Comparison of ENCODE assay signal across 8 cellular contexts in genomic region chr16:56401482-56401881, GRCh38. TPM values are rescaled to one million over a fixed set of nuclear protein-coding genes. Genes with fewer than 3 reads are reported as not detected.
A peak's percentile ranks its signal among the peaks of the same experiment; 100 is the strongest.
DNase-seq lines count a peak whose midpoint lies in the region; ATAC-seq and TF ChIP-seq lines count a peak whose summit lies in the region.

No MANE protein-coding gene starts in this region.

- H3K36me3 Mint-ChIP-seq in chondrocyte (ENCODE audit: low read depth): peaks cover 34% of the 10 kb centered on the region
- peaks cover 75% of the 10 kb centered on the region for H3K36me3 Mint-ChIP-seq in CD4-positive, alpha-beta T cell (ENCODE audit: low read depth)

- TF ChIP-seq CTCF in chondrocyte (IDR thresholded peaks at IDR 0.05) (peak; percentile 44), retinal pigment epithelial cell (conservative IDR thresholded peaks at IDR 0.05; ENCODE audit: low read depth, low read length) (peak; percentile 30)
- TF ChIP-seq CTCF in CD4-positive, alpha-beta T cell (IDR thresholded peaks at IDR 0.05): no peak

- no peak overlapping the region for H3K27ac ChIP-seq in CD4-positive, alpha-beta T cell (ENCODE audit: low read depth, low read length)

- CTCF ChIA-PET in CD4-positive, alpha-beta T cell (lab: Charles Lee): no interaction called here

- ATAC-seq in GM18861 (IDR thresholded peaks at IDR 0.05; ENCODE audit: unreplicated experiment): no peak
- no peak for ATAC-seq in CD4-positive, alpha-beta T cell (ENCODE audit: poor library complexity)

- no peaks in the 10 kb centered on the region for H3K27me3 ChIP-seq in CD4-positive, alpha-beta T cell (ENCODE audit: control insufficient read depth, insufficient read depth, low read length)

- POLR2A ChIA-PET in CD4-positive, alpha-beta T cell (lab: Charles Lee): no interaction called here

- peaks cover 5% of the 10 kb centered on the region for H3K4me1 Mint-ChIP-seq in chondrocyte (ENCODE audit: low read depth)
- no peaks in the 10 kb centered on the region for H3K4me1 Mint-ChIP-seq in CD4-positive, alpha-beta T cell (ENCODE audit: low read depth)

- H3K27ac Mint-ChIP-seq in chondrocyte (ENCODE audit: unreplicated experiment): no peak overlapping the region
- H3K27ac Mint-ChIP-seq in CD4-positive, alpha-beta T cell: no peak overlapping the region

- H3K4me3 Mint-ChIP-seq in chondrocyte (ENCODE audit: unreplicated experiment): no peak overlapping the region
- H3K4me3 Mint-ChIP-seq in CD4-positive, alpha-beta T cell: no peak overlapping the region

- no peak overlapping the region for H3K4me3 ChIP-seq in retinal pigment epithelial cell (ENCODE audit: low read length)

- intact Hi-C loops in CD4-positive, alpha-beta T cell (cut with DNase I, micrococcal nuclease): no loop called here

- H3K9me3 Mint-ChIP-seq in chondrocyte (ENCODE audit: low read depth): no peaks in the 10 kb centered on the region
- no peaks in the 10 kb centered on the region for H3K9me3 Mint-ChIP-seq in CD4-positive, alpha-beta T cell

- no peaks in the 10 kb centered on the region for H3K9me3 ChIP-seq in CD4-positive, alpha-beta T cell (ENCODE audit: control insufficient read depth, low read length)

- H3K27me3 Mint-ChIP-seq in chondrocyte (ENCODE audit: low read depth): no peaks in the 10 kb centered on the region
- no peaks in the 10 kb centered on the region for H3K27me3 Mint-ChIP-seq in CD4-positive, alpha-beta T cell

- DNase-seq in NCI-H2227 (lab: John Stamatoyannopoulos, UW; ENCODE audit: unreplicated experiment) (peak; percentile 1), NCI-H2227 treated with DMSO at 0.1 percent for 48 hours (lab: John Stamatoyannopoulos, UW) (no peak), NCI-H146 (lab: John Stamatoyannopoulos, UW) (peak; percentile 71), chondrocyte (ENCODE audit: low spot score) (no peak), retinal pigment epithelial cell (ENCODE audit: low read depth) (no peak), activated T-cell treated with anti-CD3 and anti-CD28 coated beads for 4 hours (no peak)
- DNase-seq in CD4-positive, alpha-beta T cell: no peak

RNA-seq across cellular contexts. Expression of gene AMFR, which starts 23.9 kb away (rescaled TPM):
- 95.4 to 104 TPM (median 99.0 TPM) in 3 replicates for total RNA-seq in chondrocyte
- 10 to 100 TPM; 79.2 to 83.8 TPM for total RNA-seq in CD4-positive, alpha-beta T cell

RNA-seq across cellular contexts. Expression of gene NUDT21, which starts 49.6 kb away (rescaled TPM):
- 69.0 to 80.5 TPM (median 72.7 TPM) in 3 replicates for total RNA-seq in chondrocyte
- total RNA-seq in CD4-positive, alpha-beta T cell: 10 to 100 TPM; 89.6 to 96.6 TPM

RNA-seq across cellular contexts. Expression of gene OGFOD1, which starts 49.9 kb away (rescaled TPM):
- 62.6 to 68.6 TPM (median 62.9 TPM) in 3 replicates for total RNA-seq in chondrocyte
- 10 to 100 TPM; 14.6 to 14.8 TPM for total RNA-seq in CD4-positive, alpha-beta T cell

Comparison
In these comparisons a context has a peak if more than half of its experiments do, and no peak if none do; other contexts are left out.
1. DNase-seq: peak in NCI-H2227 (single experiment) and NCI-H146 (single experiment); none in NCI-H2227 treated with DMSO at 0.1 percent for 48 hours (single experiment), chondrocyte (single experiment), retinal pigment epithelial cell (single experiment), CD4-positive, alpha-beta T cell (0 of 10) and activated T-cell treated with anti-CD3 and anti-CD28 coated beads for 4 hours (single experiment).